In the genomic region with DNA sequence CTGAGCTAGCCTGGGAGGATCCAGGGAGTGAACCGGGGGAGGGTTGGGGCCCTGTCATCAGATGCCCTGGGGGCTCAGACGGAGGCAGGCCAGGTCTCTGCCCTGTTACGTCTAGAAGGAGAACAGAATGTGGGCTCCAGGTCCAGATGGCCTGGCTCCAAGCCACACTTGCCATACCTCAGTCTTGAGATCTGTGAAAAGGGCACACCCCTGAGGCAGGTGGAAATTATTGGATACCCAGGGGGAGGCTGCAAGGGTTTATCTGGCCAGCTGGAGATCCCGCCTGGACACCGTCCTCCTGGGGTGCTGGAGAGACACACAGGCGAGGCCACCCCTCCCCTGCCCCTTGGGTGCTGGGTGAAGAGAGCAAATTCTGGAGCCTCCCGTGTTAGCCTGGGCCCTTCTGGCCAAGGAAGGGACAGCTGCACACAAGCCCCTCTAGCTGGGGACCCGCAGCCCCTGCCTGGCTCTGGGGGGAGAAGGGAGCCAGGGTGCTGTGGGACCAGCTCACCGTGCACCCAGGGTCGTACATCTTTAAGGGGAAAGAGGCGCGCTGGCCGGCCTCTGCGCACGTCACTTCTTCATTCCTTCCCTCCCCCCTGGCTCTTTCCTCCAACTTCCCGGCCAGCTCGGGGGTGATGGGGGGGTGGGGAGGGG, we compare ENCODE assay signal across 1 cellular context.
A peak's percentile ranks its signal among the peaks of the same experiment; 100 is the strongest.
TF ChIP-seq lines count a peak whose summit lies in the region.

No MANE protein-coding gene starts in this region.

TF ChIP-seq in K562, 482 proteins besides CTCF, POLR2A, EP300 and RAD21 (continued from another document):
- TF ChIP-seq REST (CRISPR knock-in tag; IDR thresholded peaks at IDR 0.05; ENCODE audit: low read depth) (peak; percentile 69; the same call in 1 of the 2 replicates), TSHZ1 (CRISPR knock-in tag; IDR thresholded peaks at IDR 0.05) (no peak), ZFP91 (CRISPR knock-in tag; IDR thresholded peaks at IDR 0.05) (peak; percentile 95)
TF ChIP-seq in K562: peak in this region for 44.
